Comparison of ENCODE assay signal across 11 cellular contexts in genomic region chr15:40902605-40903561, GRCh38. TPM values are rescaled to one million over a fixed set of nuclear protein-coding genes. Genes with fewer than 3 reads are reported as not detected.
A peak's percentile ranks its signal among the peaks of the same experiment; 100 is the strongest.
DNase-seq lines count a peak whose midpoint lies in the region; ATAC-seq and TF ChIP-seq lines count a peak whose summit lies in the region.
"Had no signal": no experiment of that assay in that cellular context is flagged by ENCODE, and none has a peak within 500 bp of the region (broad histone marks: within the 10 kb centered on the region; RNA-seq: fewer than 3 reads in every experiment).

No MANE protein-coding gene starts in this region.

- 89% methylated on average over 15 of the region's 33 CpGs for WGBS in mammary epithelial cell (ENCODE audit: low coverage, missing lambda C conversion rate)

- peak; percentile 99 to 100 for DNase-seq in AML-193 (lab: John Stamatoyannopoulos, UW)
- peak; percentile 33 for DNase-seq in mammary epithelial cell
- peak; percentile 83 to 90 for DNase-seq in left lung
- DNase-seq in NCI-H2081 treated with DMSO at 0.1 percent for 48 hours (lab: John Stamatoyannopoulos, UW): no peak
- no peak for DNase-seq in hepatic stellate cell (ENCODE audit: low spot score)
- DNase-seq: CD8-positive, alpha-beta T cell; MM.1S; nephron progenitor cell had no signal

- H3K9me3 ChIP-seq in KOPT-K1 (ENCODE audit: insufficient read depth, low read length, poor library complexity, severe bottlenecking): no peaks in the 10 kb centered on the region
- no peaks in the 10 kb centered on the region for H3K9me3 ChIP-seq in mammary epithelial cell (replicated peaks; ENCODE audit: insufficient read depth, low read length)
- no peaks in the 10 kb centered on the region for H3K9me3 ChIP-seq in left lung

- H3K36me3 ChIP-seq in KOPT-K1 (ENCODE audit: insufficient read depth, low read length): peaks cover 56% of the 10 kb centered on the region
- peaks cover 12% of the 10 kb centered on the region for H3K36me3 ChIP-seq in mammary epithelial cell (ENCODE audit: insufficient read depth, low read length)
- peaks cover 0 to 58% of the 10 kb centered on the region in 2 donors for H3K36me3 ChIP-seq in left lung

- TF ChIP-seq CTCF in mammary epithelial cell (conservative IDR thresholded peaks at IDR 0.05 in 1 of 2, IDR thresholded peaks at IDR 0.05 in 1 of 2; ENCODE audit: extremely low read depth in 1 of 2, insufficient read depth in 1 of 2, low read depth in 1 of 2, low read length in 2 of 2): no peak
- TF ChIP-seq CTCF in left lung (IDR thresholded peaks at IDR 0.05): no peak

- ATAC-seq in left lung: no peak
- ATAC-seq in HG03354 (IDR thresholded peaks at IDR 0.05; ENCODE audit: poor library complexity, severe bottlenecking, unreplicated experiment): no peak
- ATAC-seq in GM21528 (IDR thresholded peaks at IDR 0.05; ENCODE audit: low FRiP score, unreplicated experiment): no peak

- dilution Hi-C loops in mammary epithelial cell (cut with HindIII; ENCODE audit: low sequenced_read_pairs): no loop called here

- H3K4me3 ChIP-seq in mammary epithelial cell (replicated peaks in 1 of 3; ENCODE audit: insufficient read depth in 1 of 3, low read depth in 2 of 3, low read length in 3 of 3) (no peak overlapping the region), left lung (peak overlapping the region in 1 of 2 donors; percentile 4)

- H4K20me1 ChIP-seq in mammary epithelial cell (ENCODE audit: insufficient read depth, low read length): no peaks in the 10 kb centered on the region

- intact Hi-C loops in mammary epithelial cell (cut with micrococcal nuclease) (loop anchor here (1.0 to 5.0 kb wide), 2 partner anchors 9 to 39 kb away; partner anchors contain the start of gene VPS18), left lung (cut with DNase I) (loop anchor here in 1 of 2 donors (5.0 kb wide), 1 partner anchor 279 kb away; no protein-coding TSS in a partner anchor)

- peaks cover 28% of the 10 kb centered on the region for H3K79me2 ChIP-seq in mammary epithelial cell (ENCODE audit: insufficient read depth, low read length)

- CTCF ChIA-PET in mammary epithelial cell (lab: Charles Lee; ENCODE audit: low non-redundant PET): interaction anchor here (0.6 to 0.8 kb wide), 2 partner anchors 9 to 28 kb away, joined by 4 to 25 read pairs; partner anchors contain the start of gene VPS18

- BruUV-seq in mammary epithelial cell (replicated peaks; lab: Mats Ljungman, UMichigan): no TSS peak

- H3K4me2 ChIP-seq in mammary epithelial cell (ENCODE audit: insufficient read depth, low read depth, low read length): no peak overlapping the region

- H2AFZ ChIP-seq in mammary epithelial cell (ENCODE audit: low read depth, low read length): no peak overlapping the region

- no peak overlapping the region for H3K9ac ChIP-seq in mammary epithelial cell (ENCODE audit: insufficient read depth, low read length)

- no peaks in the 10 kb centered on the region for H3K27me3 ChIP-seq in mammary epithelial cell (ENCODE audit: insufficient read depth, low read length)
- no peaks in the 10 kb centered on the region for H3K27me3 ChIP-seq in left lung

- in situ Hi-C loops in mammary epithelial cell (cut with MboI; ENCODE audit: low sequenced_read_pairs in 2 of 2): loop anchor here in 1 of 2 donors (10.0 kb wide), 1 partner anchor 282 kb away; no protein-coding TSS in a partner anchor

- H3K4me1 ChIP-seq in mammary epithelial cell (ENCODE audit: insufficient read depth, low read length) (peaks cover 38% of the 10 kb centered on the region), left lung (peaks cover 33 to 77% of the 10 kb centered on the region in 2 donors)

- H3K27ac ChIP-seq in KOPT-K1 (ENCODE audit: low read depth, low read length, poor library complexity, severe bottlenecking) (peak overlapping the region; percentile 81), mammary epithelial cell (ENCODE audit: insufficient read depth, low read depth, low read length) (no peak overlapping the region), left lung (peak overlapping the region in 1 of 2 donors; percentile 84)

RNA-seq across cellular contexts. Expression of gene VPS18, which starts 8.6 kb away (rescaled TPM):
- 10 to 100 TPM; 21.5 to 56.0 TPM for total RNA-seq in mammary epithelial cell
- 18.4 TPM for polyA plus RNA-seq in mammary epithelial cell
- 43.4 TPM for polyA minus RNA-seq in mammary epithelial cell
- total RNA-seq in left lung: 10 to 100 TPM; 26.3 to 29.0 TPM

RNA-seq across cellular contexts. Expression of gene DLL4, which starts 26.3 kb away (rescaled TPM):
- total RNA-seq in mammary epithelial cell: under 1 TPM in 1 of 2 donors, not detected in 1; under 0.01 TPM
- polyA plus RNA-seq in mammary epithelial cell: not detected
- not detected for polyA minus RNA-seq in mammary epithelial cell
- 10 to 100 TPM; 10.4 to 18.1 TPM for total RNA-seq in left lung

RNA-seq across cellular contexts. Expression of gene RHOV, which starts 28.8 kb away (rescaled TPM):
- total RNA-seq in mammary epithelial cell (under 1 TPM; 0.83 to 0.87 TPM), left lung (1 to 10 TPM in 1 of 2 donors, under 1 TPM in 1; 0.55 to 1.5 TPM)
- 0.90 TPM for polyA plus RNA-seq in mammary epithelial cell
- polyA minus RNA-seq in mammary epithelial cell: not detected

RNA-seq across cellular contexts. Expression of gene CHAC1, which starts 50.4 kb away (rescaled TPM):
- total RNA-seq in mammary epithelial cell (100 to 1,000 TPM in 1 of 2 donors, 10 to 100 TPM in 1; 72.4 to 127 TPM), left lung (1 to 10 TPM; 3.5 to 5.8 TPM)
- polyA plus RNA-seq in mammary epithelial cell: 30.9 TPM
- 37.2 TPM for polyA minus RNA-seq in mammary epithelial cell

RNA-seq across cellular contexts. Expression of gene SPINT1, which starts 59.0 kb away (rescaled TPM):
- total RNA-seq in mammary epithelial cell (100 to 1,000 TPM; 154 to 226 TPM), left lung (100 to 1,000 TPM; 102 to 160 TPM)
- 204 TPM for polyA plus RNA-seq in mammary epithelial cell
- 283 TPM for polyA minus RNA-seq in mammary epithelial cell

Comparison
In these comparisons a context has a peak if more than half of its experiments do, and no peak if none do; other contexts are left out.
1. DNase-seq: peak in AML-193 (2 of 2), mammary epithelial cell (single experiment) and left lung (2 of 2); none in NCI-H2081 treated with DMSO at 0.1 percent for 48 hours (single experiment) and hepatic stellate cell (single experiment).
2. RNA of gene DLL4, which starts 26.3 kb away (total RNA-seq): 10.4 to 18.1 TPM in left lung; under 0.01 TPM in mammary epithelial cell; every median in the first group is over 10 times any median in the second.